In the genomic region with DNA sequence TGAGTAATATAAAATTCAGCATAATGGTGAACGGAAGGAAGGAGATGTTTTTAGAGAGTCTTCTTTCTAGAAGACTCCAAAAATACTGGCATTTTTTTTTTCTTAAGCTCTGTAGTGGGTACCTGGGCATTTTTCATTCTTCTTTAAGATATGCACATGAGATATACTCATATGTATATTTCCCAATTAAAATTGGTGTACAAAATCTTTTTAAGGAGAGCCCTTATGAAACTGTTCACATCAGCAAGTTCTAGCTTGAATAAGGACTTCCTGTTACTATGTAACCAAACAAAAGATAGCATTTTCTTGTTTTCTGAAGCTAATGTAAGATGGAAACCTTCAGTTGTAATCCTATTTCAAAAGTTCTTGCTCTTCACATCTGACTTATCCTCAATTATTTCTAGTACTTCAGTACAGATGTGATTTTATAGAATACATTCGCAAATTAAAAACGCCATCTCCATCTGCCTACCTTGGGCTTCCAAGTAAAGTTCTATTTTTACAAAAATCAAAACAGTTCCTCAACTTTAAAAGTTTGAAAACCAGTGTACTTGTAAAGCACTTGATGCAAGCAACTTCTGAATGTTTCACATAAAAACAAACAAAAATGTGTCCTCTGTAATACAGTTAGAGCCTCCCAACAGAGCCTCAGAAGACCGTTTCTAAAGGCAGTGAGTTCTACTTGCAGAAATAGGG, we compare ENCODE assay signal across 1 cellular context.
TF ChIP-seq lines count a peak whose summit lies in the region.

No MANE protein-coding gene starts in this region.

TF ChIP-seq in HepG2, 621 proteins besides CTCF, POLR2A, EP300 and RAD21 (continued from another document and continues in another):
- TF ChIP-seq, protein P1, sequence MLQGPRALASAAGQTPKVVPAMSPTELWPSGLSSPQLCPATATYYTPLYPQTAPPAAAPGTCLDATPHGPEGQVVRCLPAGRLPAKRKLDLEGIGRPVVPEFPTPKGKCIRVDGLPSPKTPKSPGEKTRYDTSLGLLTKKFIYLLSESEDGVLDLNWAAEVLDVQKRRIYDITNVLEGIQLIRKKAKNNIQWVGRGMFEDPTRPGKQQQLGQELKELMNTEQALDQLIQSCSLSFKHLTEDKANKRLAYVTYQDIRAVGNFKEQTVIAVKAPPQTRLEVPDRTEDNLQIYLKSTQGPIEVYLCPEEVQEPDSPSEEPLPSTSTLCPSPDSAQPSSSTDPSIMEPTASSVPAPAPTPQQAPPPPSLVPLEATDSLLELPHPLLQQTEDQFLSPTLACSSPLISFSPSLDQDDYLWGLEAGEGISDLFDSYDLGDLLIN (CRISPR knock-in tag; IDR thresholded peaks at IDR 0.05; ENCODE audit: borderline replicate concordance), result no peak
- no peak for TF ChIP-seq HMGA1 (CRISPR knock-in tag; conservative IDR thresholded peaks at IDR 0.05)
- TF ChIP-seq ZNF292 (CRISPR knock-in tag; IDR thresholded peaks at IDR 0.05; ENCODE audit: borderline replicate concordance, low read depth), result no peak
- TF ChIP-seq, protein P2, sequence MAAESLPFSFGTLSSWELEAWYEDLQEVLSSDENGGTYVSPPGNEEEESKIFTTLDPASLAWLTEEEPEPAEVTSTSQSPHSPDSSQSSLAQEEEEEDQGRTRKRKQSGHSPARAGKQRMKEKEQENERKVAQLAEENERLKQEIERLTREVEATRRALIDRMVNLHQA (CRISPR knock-in tag; IDR thresholded peaks at IDR 0.05), result no peak
- TF ChIP-seq ZNF557 (CRISPR knock-in tag; IDR thresholded peaks at IDR 0.05), result no peak
- TF ChIP-seq, protein P3, sequence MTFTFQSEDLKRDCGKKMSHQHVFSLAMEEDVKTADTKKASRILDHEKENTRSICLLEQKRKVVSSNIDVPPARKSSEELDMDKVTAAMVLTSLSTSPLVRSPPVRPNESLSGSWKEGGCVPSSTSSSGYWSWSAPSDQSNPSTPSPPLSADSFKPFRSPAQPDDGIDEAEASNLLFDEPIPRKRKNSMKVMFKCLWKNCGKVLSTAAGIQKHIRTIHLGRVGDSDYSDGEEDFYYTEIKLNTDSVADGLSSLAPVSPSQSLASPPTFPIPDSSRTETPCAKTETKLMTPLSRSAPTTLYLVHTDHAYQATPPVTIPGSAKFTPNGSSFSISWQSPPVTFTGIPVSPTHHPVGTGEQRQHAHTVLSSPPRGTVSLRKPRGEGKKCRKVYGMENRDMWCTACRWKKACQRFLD (CRISPR knock-in tag; IDR thresholded peaks at IDR 0.05; ENCODE audit: borderline replicate concordance), result no peak
- TF ChIP-seq ZNF543 (CRISPR knock-in tag; IDR thresholded peaks at IDR 0.05), result no peak
- TF ChIP-seq TP53 (CRISPR knock-in tag; conservative IDR thresholded peaks at IDR 0.05), result no peak
- TF ChIP-seq, protein P4, sequence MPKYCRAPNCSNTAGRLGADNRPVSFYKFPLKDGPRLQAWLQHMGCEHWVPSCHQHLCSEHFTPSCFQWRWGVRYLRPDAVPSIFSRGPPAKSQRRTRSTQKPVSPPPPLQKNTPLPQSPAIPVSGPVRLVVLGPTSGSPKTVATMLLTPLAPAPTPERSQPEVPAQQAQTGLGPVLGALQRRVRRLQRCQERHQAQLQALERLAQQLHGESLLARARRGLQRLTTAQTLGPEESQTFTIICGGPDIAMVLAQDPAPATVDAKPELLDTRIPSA (CRISPR knock-in tag; IDR thresholded peaks at IDR 0.05; ENCODE audit: borderline replicate concordance), result no peak
- TF ChIP-seq, protein P5, sequence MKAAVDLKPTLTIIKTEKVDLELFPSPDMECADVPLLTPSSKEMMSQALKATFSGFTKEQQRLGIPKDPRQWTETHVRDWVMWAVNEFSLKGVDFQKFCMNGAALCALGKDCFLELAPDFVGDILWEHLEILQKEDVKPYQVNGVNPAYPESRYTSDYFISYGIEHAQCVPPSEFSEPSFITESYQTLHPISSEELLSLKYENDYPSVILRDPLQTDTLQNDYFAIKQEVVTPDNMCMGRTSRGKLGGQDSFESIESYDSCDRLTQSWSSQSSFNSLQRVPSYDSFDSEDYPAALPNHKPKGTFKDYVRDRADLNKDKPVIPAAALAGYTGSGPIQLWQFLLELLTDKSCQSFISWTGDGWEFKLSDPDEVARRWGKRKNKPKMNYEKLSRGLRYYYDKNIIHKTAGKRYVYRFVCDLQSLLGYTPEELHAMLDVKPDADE (CRISPR knock-in tag; IDR thresholded peaks at IDR 0.05), result 0 out of 2 replicates have a peak, but pooled peaks have one; percentile 1
- no peak for TF ChIP-seq ZC3H4 (CRISPR knock-in tag; IDR thresholded peaks at IDR 0.05; ENCODE audit: borderline replicate concordance)
- TF ChIP-seq, protein P6, sequence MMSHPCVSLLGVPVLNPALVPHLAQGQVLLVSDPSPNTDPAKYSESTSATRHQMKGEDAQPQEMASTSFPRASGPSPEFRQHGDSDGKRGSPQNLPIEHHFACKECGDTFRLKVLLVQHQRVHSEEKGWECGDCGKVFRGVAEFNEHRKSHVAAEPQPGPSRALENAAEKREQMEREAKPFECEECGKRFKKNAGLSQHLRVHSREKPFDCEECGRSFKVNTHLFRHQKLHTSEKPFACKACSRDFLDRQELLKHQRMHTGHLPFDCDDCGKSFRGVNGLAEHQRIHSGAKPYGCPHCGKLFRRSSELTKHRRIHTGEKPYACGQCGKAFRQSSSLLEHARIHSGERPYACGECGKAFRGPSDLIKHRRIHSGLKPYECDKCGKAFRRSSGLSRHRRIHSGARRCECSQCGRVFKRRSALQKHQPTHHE (CRISPR knock-in tag; IDR thresholded peaks at IDR 0.05; ENCODE audit: borderline replicate concordance), result no peak
- TF ChIP-seq, protein P7, sequence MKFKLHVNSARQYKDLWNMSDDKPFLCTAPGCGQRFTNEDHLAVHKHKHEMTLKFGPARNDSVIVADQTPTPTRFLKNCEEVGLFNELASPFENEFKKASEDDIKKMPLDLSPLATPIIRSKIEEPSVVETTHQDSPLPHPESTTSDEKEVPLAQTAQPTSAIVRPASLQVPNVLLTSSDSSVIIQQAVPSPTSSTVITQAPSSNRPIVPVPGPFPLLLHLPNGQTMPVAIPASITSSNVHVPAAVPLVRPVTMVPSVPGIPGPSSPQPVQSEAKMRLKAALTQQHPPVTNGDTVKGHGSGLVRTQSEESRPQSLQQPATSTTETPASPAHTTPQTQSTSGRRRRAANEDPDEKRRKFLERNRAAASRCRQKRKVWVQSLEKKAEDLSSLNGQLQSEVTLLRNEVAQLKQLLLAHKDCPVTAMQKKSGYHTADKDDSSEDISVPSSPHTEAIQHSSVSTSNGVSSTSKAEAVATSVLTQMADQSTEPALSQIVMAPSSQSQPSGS (CRISPR knock-in tag; IDR thresholded peaks at IDR 0.05), result no peak
- TF ChIP-seq, protein P8, sequence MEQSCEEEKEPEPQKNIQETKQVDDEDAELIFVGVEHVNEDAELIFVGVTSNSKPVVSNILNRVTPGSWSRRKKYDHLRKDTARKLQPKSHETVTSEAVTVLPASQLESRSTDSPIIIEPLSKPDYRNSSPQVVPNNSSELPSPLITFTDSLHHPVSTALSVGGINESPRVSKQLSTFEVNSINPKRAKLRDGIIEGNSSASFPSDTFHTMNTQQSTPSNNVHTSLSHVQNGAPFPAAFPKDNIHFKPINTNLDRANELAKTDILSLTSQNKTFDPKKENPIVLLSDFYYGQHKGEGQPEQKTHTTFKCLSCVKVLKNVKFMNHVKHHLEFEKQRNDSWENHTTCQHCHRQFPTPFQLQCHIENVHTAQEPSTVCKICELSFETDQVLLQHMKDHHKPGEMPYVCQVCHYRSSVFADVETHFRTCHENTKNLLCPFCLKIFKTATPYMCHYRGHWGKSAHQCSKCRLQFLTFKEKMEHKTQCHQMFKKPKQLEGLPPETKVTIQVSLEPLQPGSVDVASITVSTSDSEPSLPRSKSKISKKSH (CRISPR knock-in tag; IDR thresholded peaks at IDR 0.05; ENCODE audit: borderline replicate concordance), result no peak
- TF ChIP-seq CBX2 (IDR thresholded peaks at IDR 0.05; ENCODE audit: low read depth, low read length), result no peak
- no peak for TF ChIP-seq CBX2 (CRISPR knock-in tag; IDR thresholded peaks at IDR 0.05; ENCODE audit: low read depth)
- TF ChIP-seq BRCA1 (CRISPR knock-in tag; IDR thresholded peaks at IDR 0.05), result no peak
- TF ChIP-seq, protein P9, sequence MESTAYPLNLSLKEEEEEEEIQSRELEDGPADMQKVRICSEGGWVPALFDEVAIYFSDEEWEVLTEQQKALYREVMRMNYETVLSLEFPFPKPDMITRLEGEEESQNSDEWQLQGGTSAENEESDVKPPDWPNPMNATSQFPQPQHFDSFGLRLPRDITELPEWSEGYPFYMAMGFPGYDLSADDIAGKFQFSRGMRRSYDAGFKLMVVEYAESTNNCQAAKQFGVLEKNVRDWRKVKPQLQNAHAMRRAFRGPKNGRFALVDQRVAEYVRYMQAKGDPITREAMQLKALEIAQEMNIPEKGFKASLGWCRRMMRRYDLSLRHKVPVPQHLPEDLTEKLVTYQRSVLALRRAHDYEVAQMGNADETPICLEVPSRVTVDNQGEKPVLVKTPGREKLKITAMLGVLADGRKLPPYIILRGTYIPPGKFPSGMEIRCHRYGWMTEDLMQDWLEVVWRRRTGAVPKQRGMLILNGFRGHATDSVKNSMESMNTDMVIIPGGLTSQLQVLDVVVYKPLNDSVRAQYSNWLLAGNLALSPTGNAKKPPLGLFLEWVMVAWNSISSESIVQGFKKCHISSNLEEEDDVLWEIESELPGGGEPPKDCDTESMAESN (CRISPR knock-in tag; conservative IDR thresholded peaks at IDR 0.05), result no peak
- TF ChIP-seq ZNF367 (CRISPR knock-in tag; IDR thresholded peaks at IDR 0.05; ENCODE audit: borderline replicate concordance), result no peak
- TF ChIP-seq ZIK1 (CRISPR knock-in tag; IDR thresholded peaks at IDR 0.05; ENCODE audit: borderline replicate concordance, low read depth), result no peak
- TF ChIP-seq HDAC2 (CRISPR knock-in tag; IDR thresholded peaks at IDR 0.05), result 0 out of 2 replicates have a peak, but pooled peaks have one; percentile 16
- TF ChIP-seq DNMT1 (CRISPR knock-in tag; IDR thresholded peaks at IDR 0.05), result no peak
- TF ChIP-seq REL (CRISPR knock-in tag; conservative IDR thresholded peaks at IDR 0.05), result no peak
- TF ChIP-seq ZNF343 (CRISPR knock-in tag; IDR thresholded peaks at IDR 0.05), result no peak
- TF ChIP-seq KLF11 (CRISPR knock-in tag; IDR thresholded peaks at IDR 0.05), result 0 out of 2 replicates have a peak, but pooled peaks have one; percentile 14
- TF ChIP-seq, protein P10, sequence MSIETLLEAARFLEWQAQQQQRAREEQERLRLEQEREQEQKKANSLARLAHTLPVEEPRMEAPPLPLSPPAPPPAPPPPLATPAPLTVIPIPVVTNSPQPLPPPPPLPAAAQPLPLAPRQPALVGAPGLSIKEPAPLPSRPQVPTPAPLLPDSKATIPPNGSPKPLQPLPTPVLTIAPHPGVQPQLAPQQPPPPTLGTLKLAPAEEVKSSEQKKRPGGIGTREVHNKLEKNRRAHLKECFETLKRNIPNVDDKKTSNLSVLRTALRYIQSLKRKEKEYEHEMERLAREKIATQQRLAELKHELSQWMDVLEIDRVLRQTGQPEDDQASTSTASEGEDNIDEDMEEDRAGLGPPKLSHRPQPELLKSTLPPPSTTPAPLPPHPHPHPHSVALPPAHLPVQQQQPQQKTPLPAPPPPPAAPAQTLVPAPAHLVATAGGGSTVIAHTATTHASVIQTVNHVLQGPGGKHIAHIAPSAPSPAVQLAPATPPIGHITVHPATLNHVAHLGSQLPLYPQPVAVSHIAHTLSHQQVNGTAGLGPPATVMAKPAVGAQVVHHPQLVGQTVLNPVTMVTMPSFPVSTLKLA (IDR thresholded peaks at IDR 0.05), result no peak
- TF ChIP-seq ZNF501 (CRISPR knock-in tag; IDR thresholded peaks at IDR 0.05), result no peak
- no peak for TF ChIP-seq CHD2 (IDR thresholded peaks at IDR 0.05; ENCODE audit: low read depth, low read length)
- TF ChIP-seq ZNF446 (CRISPR knock-in tag; IDR thresholded peaks at IDR 0.05), result no peak
- no peak for TF ChIP-seq MED13 (CRISPR knock-in tag; IDR thresholded peaks at IDR 0.05)
- TF ChIP-seq, protein P11, sequence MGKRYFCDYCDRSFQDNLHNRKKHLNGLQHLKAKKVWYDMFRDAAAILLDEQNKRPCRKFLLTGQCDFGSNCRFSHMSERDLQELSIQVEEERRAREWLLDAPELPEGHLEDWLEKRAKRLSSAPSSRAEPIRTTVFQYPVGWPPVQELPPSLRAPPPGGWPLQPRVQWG (CRISPR knock-in tag; IDR thresholded peaks at IDR 0.05; ENCODE audit: borderline replicate concordance, low read depth), result no peak
- no peak for TF ChIP-seq ZNF530 (CRISPR knock-in tag; IDR thresholded peaks at IDR 0.05; ENCODE audit: low read depth)
- TF ChIP-seq NRL (CRISPR knock-in tag; IDR thresholded peaks at IDR 0.05; ENCODE audit: borderline replicate concordance), result no peak
- TF ChIP-seq EED (CRISPR knock-in tag; IDR thresholded peaks at IDR 0.05), result no peak
- TF ChIP-seq, protein P12, sequence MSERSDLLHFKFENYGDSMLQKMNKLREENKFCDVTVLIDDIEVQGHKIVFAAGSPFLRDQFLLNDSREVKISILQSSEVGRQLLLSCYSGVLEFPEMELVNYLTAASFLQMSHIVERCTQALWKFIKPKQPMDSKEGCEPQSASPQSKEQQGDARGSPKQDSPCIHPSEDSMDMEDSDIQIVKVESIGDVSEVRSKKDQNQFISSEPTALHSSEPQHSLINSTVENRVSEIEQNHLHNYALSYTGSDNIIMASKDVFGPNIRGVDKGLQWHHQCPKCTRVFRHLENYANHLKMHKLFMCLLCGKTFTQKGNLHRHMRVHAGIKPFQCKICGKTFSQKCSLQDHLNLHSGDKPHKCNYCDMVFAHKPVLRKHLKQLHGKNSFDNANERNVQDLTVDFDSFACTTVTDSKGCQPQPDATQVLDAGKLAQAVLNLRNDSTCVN (CRISPR knock-in tag; IDR thresholded peaks at IDR 0.05; ENCODE audit: borderline replicate concordance), result no peak
- TF ChIP-seq ARHGAP35 (CRISPR knock-in tag; IDR thresholded peaks at IDR 0.05; ENCODE audit: borderline replicate concordance), result no peak
- TF ChIP-seq ZNF883 (CRISPR knock-in tag; IDR thresholded peaks at IDR 0.05; ENCODE audit: not compliant biosample characterization), result no peak
- no peak for TF ChIP-seq AGO1 (IDR thresholded peaks at IDR 0.05; ENCODE audit: low read depth, low read length, poor library complexity, severe bottlenecking)
- TF ChIP-seq REXO4 (CRISPR knock-in tag; IDR thresholded peaks at IDR 0.05; ENCODE audit: borderline replicate concordance), result no peak
- TF ChIP-seq ASH2L (IDR thresholded peaks at IDR 0.05; ENCODE audit: insufficient read length, low read depth, low read length), result no peak
- TF ChIP-seq MBD4 (IDR thresholded peaks at IDR 0.05; ENCODE audit: borderline replicate concordance, low read length), result 0 out of 2 replicates have a peak, but pooled peaks have one; percentile 47
- TF ChIP-seq HNRNPK (IDR thresholded peaks at IDR 0.05; ENCODE audit: low read depth, low read length, poor library complexity, severe bottlenecking), result no peak
